ENCODE assay signal across 21 cellular contexts in genomic region chr7:71300603-71301002, GRCh38.
"Had no signal": no experiment of that assay in that cellular context is flagged by ENCODE, and none has a peak within 500 bp of the region (broad histone marks: within the 10 kb centered on the region; RNA-seq: fewer than 3 reads in every experiment).

No MANE protein-coding gene starts in this region.

- H3K9me3 Mint-ChIP-seq: endodermal cell, mesothelial cell of epicardium, nephron progenitor cell had no signal

- H3K36me3 Mint-ChIP-seq: activated naive CD8-positive, alpha-beta T cell; mesothelial cell of epicardium had no signal

- FAIRE-seq: astrocyte had no signal

- DNase-seq: activated CD4-positive, alpha-beta T cell treated with anti-CD3 and anti-CD28 coated beads, Interleukin-2, amount 50 U/mL, for 4 hours; activated CD8-positive, alpha-beta memory T cell treated with anti-CD3 and anti-CD28 coated beads for 24 hours; activated CD8-positive, alpha-beta memory T cell treated with anti-CD3 and anti-CD28 coated beads, Interleukin-2, amount 50 U/mL, for 4 hours; activated naive CD4-positive, alpha-beta T cell; activated T-cell treated with anti-CD3 and anti-CD28 coated beads, Interleukin-2, amount 50 U/mL, for 24 hours; adrenal gland; central memory CD4-positive, alpha-beta T cell; endodermal cell; nephron progenitor cell; stimulated activated CD4-positive, alpha-beta T cell treated with anti-CD3 and anti-CD28 coated beads, Interleukin-4, amount 100 ng/mL, for 24 hours; stimulated activated naive CD8-positive, alpha-beta T cell treated with anti-CD3 and anti-CD28 coated beads, Interleukin-15, Interleukin-2, amounts not matched to agents 100 U/mL and 50 U/mL, for 24 hours; thyroid gland had no signal

- H3K4me3 ChIP-seq: adrenal gland, lung, thyroid gland, vagina had no signal

- H3K4me3 Mint-ChIP-seq: activated naive CD8-positive, alpha-beta T cell; activated T-cell treated with anti-CD3 and anti-CD28 coated beads, Interleukin-2, amount 50 U/mL, for 24 hours; activated T-helper 17 cell treated with anti-CD3 and anti-CD28 coated beads, Interleukin-2, amount 50 U/mL, for 72 hours; endodermal cell; mesothelial cell of epicardium; nephron progenitor cell; T-helper 2 cell treated with Interferon-gamma antibody and Interleukin-4, amounts not matched to agents 5 μg/mL and 100 μg/mL, for 36 hours had no signal

- H3K27ac Mint-ChIP-seq: activated naive CD8-positive, alpha-beta T cell; activated T-cell treated with anti-CD3 and anti-CD28 coated beads, Interleukin-2, amount 50 U/mL, for 24 hours; activated T-helper 17 cell treated with anti-CD3 and anti-CD28 coated beads, Interleukin-2, amount 50 U/mL, for 72 hours; mesothelial cell of epicardium; T-helper 2 cell treated with Interferon-gamma antibody and Interleukin-4, amounts not matched to agents 5 μg/mL and 100 μg/mL, for 36 hours had no signal

- H3K36me3 ChIP-seq: adrenal gland, thyroid gland, vagina had no signal

- H3K9me3 ChIP-seq: adrenal gland, thyroid gland, vagina had no signal

- H3K27ac ChIP-seq: adrenal gland, thyroid gland, vagina had no signal

- H3K4me1 Mint-ChIP-seq: activated T-helper 17 cell treated with anti-CD3 and anti-CD28 coated beads, Interleukin-2, amount 50 U/mL, for 72 hours had no signal

- ATAC-seq: activated T-helper 17 cell treated with anti-CD3 and anti-CD28 coated beads, Interleukin-2, amount 50 U/mL, for 72 hours; left lobe of liver; SK-N-SH treated with all-trans-retinoic acid at 6 μM for 48 hours; stimulated activated naive CD8-positive, alpha-beta T cell treated with anti-CD3 and anti-CD28 coated beads, Interleukin-15, Interleukin-2, amounts not matched to agents 100 U/mL and 50 U/mL, for 24 hours had no signal

- H3K27me3 Mint-ChIP-seq: activated naive CD8-positive, alpha-beta T cell; activated T-cell treated with anti-CD3 and anti-CD28 coated beads, Interleukin-2, amount 50 U/mL, for 24 hours; activated T-helper 17 cell treated with anti-CD3 and anti-CD28 coated beads, Interleukin-2, amount 50 U/mL, for 72 hours had no signal

- H3K27me3 ChIP-seq: adrenal gland, thyroid gland, vagina had no signal
